Comparison of ENCODE assay signal across 8 cellular contexts in genomic region chrX:20442597-20442996, GRCh38.
A peak's percentile ranks its signal among the peaks of the same experiment; 100 is the strongest.
DNase-seq lines count a peak whose midpoint lies in the region; ATAC-seq and TF ChIP-seq lines count a peak whose summit lies in the region.

No MANE protein-coding gene starts in this region.

- ATAC-seq in HG03095 (IDR thresholded peaks at IDR 0.05; ENCODE audit: unreplicated experiment), result peak; percentile 75
- peak; percentile 76 for ATAC-seq in left colon
- no peak for ATAC-seq in HG02840 (IDR thresholded peaks at IDR 0.05; ENCODE audit: low FRiP score, unreplicated experiment)

- TF ChIP-seq CTCF in GM12875 (IDR thresholded peaks at IDR 0.05; ENCODE audit: borderline replicate concordance, insufficient read depth, low read depth, low read length), result peak; percentile 68

- DNase-seq in NCI-H446 (lab: John Stamatoyannopoulos, UW) (peak; percentile 42 to 76), left colon (peak; percentile 73 to 95)
- peak; percentile 58 for DNase-seq in activated CD4-positive, CD25-positive, alpha-beta regulatory T cell treated with anti-CD3 and anti-CD28 coated beads, Interleukin-2, amount 50 U/mL, for 16 hours (ENCODE audit: low read depth, low spot score)
- DNase-seq in central memory CD4-positive, alpha-beta T cell, result peak; percentile 76
- peak; percentile 82 for DNase-seq in stimulated activated CD4-positive, alpha-beta T cell treated with anti-CD3 and anti-CD28 coated beads, Interleukin-4, amount 100 ng/mL, for 1 hour

- intact Hi-C loops in left colon (cut with DNase I, micrococcal nuclease), result loop anchor here in 1 of 2 donors (10.0 kb wide), 1 partner anchor 188 kb away; no protein-coding TSS in a partner anchor

- no peak overlapping the region for H3K4me3 ChIP-seq in GM12875 (ENCODE audit: low read depth, low read length)
